1 cellular context compared by ENCODE assay signal in the genomic region with DNA sequence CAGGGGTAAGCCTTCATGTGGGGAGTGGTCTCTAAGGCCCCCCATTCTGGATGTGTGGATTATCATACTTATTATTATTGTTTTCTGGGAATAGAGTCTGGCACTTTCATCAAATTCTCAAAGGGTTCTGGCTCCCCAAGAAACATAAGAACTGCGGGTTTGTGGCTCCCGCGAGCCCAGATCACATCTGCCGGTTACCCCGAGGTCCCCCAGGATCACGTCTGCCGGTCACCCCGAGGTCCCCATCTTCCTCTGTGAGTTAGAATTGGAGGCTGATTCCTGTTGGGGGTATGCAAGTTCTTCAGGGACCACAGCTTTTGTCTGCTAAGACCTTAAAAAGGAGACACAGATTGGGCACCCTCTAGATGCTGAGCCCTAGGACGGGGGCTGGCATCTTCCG.
TF ChIP-seq lines count a peak whose summit lies in the region.

No MANE protein-coding gene starts in this region.

TF ChIP-seq in HepG2, 621 proteins besides CTCF, POLR2A, EP300 and RAD21 (continued from another document):
- TF ChIP-seq, protein P1, sequence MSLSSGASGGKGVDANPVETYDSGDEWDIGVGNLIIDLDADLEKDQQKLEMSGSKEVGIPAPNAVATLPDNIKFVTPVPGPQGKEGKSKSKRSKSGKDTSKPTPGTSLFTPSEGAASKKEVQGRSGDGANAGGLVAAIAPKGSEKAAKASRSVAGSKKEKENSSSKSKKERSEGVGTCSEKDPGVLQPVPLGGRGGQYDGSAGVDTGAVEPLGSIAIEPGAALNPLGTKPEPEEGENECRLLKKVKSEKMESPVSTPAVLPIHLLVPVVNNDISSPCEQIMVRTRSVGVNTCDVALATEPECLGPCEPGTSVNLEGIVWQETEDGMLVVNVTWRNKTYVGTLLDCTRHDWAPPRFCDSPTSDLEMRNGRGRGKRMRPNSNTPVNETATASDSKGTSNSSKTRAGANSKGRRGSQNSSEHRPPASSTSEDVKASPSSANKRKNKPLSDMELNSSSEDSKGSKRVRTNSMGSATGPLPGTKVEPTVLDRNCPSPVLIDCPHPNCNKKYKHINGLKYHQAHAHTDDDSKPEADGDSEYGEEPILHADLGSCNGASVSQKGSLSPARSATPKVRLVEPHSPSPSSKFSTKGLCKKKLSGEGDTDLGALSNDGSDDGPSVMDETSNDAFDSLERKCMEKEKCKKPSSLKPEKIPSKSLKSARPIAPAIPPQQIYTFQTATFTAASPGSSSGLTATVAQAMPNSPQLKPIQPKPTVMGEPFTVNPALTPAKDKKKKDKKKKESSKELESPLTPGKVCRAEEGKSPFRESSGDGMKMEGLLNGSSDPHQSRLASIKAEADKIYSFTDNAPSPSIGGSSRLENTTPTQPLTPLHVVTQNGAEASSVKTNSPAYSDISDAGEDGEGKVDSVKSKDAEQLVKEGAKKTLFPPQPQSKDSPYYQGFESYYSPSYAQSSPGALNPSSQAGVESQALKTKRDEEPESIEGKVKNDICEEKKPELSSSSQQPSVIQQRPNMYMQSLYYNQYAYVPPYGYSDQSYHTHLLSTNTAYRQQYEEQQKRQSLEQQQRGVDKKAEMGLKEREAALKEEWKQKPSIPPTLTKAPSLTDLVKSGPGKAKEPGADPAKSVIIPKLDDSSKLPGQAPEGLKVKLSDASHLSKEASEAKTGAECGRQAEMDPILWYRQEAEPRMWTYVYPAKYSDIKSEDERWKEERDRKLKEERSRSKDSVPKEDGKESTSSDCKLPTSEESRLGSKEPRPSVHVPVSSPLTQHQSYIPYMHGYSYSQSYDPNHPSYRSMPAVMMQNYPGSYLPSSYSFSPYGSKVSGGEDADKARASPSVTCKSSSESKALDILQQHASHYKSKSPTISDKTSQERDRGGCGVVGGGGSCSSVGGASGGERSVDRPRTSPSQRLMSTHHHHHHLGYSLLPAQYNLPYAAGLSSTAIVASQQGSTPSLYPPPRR (CRISPR knock-in tag; IDR thresholded peaks at IDR 0.05; ENCODE audit: borderline replicate concordance) = no peak
- no peak for TF ChIP-seq ZFP90 (CRISPR knock-in tag; IDR thresholded peaks at IDR 0.05; ENCODE audit: borderline replicate concordance)
- TF ChIP-seq ZNF674 (CRISPR knock-in tag; IDR thresholded peaks at IDR 0.05; ENCODE audit: low read depth) = no peak
- TF ChIP-seq TFDP1 (CRISPR knock-in tag; IDR thresholded peaks at IDR 0.05; ENCODE audit: borderline replicate concordance) = no peak
- TF ChIP-seq NAIF1 (CRISPR knock-in tag; IDR thresholded peaks at IDR 0.05; ENCODE audit: borderline replicate concordance) = no peak
- TF ChIP-seq, protein P2, sequence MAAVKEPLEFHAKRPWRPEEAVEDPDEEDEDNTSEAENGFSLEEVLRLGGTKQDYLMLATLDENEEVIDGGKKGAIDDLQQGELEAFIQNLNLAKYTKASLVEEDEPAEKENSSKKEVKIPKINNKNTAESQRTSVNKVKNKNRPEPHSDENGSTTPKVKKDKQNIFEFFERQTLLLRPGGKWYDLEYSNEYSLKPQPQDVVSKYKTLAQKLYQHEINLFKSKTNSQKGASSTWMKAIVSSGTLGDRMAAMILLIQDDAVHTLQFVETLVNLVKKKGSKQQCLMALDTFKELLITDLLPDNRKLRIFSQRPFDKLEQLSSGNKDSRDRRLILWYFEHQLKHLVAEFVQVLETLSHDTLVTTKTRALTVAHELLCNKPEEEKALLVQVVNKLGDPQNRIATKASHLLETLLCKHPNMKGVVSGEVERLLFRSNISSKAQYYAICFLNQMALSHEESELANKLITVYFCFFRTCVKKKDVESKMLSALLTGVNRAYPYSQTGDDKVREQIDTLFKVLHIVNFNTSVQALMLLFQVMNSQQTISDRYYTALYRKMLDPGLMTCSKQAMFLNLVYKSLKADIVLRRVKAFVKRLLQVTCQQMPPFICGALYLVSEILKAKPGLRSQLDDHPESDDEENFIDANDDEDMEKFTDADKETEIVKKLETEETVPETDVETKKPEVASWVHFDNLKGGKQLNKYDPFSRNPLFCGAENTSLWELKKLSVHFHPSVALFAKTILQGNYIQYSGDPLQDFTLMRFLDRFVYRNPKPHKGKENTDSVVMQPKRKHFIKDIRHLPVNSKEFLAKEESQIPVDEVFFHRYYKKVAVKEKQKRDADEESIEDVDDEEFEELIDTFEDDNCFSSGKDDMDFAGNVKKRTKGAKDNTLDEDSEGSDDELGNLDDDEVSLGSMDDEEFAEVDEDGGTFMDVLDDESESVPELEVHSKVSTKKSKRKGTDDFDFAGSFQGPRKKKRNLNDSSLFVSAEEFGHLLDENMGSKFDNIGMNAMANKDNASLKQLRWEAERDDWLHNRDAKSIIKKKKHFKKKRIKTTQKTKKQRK (IDR thresholded peaks at IDR 0.05; ENCODE audit: low read length) = no peak
- no peak for TF ChIP-seq ZNF749 (CRISPR knock-in tag; IDR thresholded peaks at IDR 0.05; ENCODE audit: borderline replicate concordance)
- no peak for TF ChIP-seq ZNF768 (CRISPR knock-in tag; IDR thresholded peaks at IDR 0.05)
- no peak for TF ChIP-seq RBAK (CRISPR knock-in tag; IDR thresholded peaks at IDR 0.05)
- no peak for TF ChIP-seq ZNF468 (CRISPR knock-in tag; IDR thresholded peaks at IDR 0.05)
- TF ChIP-seq SCMH1 (CRISPR knock-in tag; IDR thresholded peaks at IDR 0.05; ENCODE audit: borderline replicate concordance) = no peak
- TF ChIP-seq FOXO4 (CRISPR knock-in tag; conservative IDR thresholded peaks at IDR 0.05) = no peak
- TF ChIP-seq, protein P3, sequence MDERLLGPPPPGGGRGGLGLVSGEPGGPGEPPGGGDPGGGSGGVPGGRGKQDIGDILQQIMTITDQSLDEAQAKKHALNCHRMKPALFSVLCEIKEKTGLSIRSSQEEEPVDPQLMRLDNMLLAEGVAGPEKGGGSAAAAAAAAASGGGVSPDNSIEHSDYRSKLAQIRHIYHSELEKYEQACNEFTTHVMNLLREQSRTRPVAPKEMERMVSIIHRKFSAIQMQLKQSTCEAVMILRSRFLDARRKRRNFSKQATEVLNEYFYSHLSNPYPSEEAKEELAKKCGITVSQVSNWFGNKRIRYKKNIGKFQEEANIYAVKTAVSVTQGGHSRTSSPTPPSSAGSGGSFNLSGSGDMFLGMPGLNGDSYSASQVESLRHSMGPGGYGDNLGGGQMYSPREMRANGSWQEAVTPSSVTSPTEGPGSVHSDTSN (CRISPR knock-in tag; IDR thresholded peaks at IDR 0.05) = no peak
- no peak for TF ChIP-seq MIXL1 (CRISPR knock-in tag; IDR thresholded peaks at IDR 0.05)
